Comparison of ENCODE assay signal across 9 cellular contexts in genomic region chr22:45308624-45309421, GRCh38. TPM values are rescaled to one million over a fixed set of nuclear protein-coding genes. Genes with fewer than 3 reads are reported as not detected.
A peak's percentile ranks its signal among the peaks of the same experiment; 100 is the strongest.
DNase-seq lines count a peak whose midpoint lies in the region; ATAC-seq lines count a peak whose summit lies in the region.
"Had no signal": no experiment of that assay in that cellular context is flagged by ENCODE, and none has a peak within 500 bp of the region (broad histone marks: within the 10 kb centered on the region; RNA-seq: fewer than 3 reads in every experiment).

No MANE protein-coding gene starts in this region.

- H2AFZ ChIP-seq in ACC112 (ENCODE audit: low read length, unreplicated experiment), result peak overlapping the region; percentile 51

- no peaks in the 10 kb centered on the region for H3K27me3 ChIP-seq in ACC112 (ENCODE audit: insufficient read depth, low read length)
- peaks cover 9% of the 10 kb centered on the region for H3K27me3 ChIP-seq in iPS-20b (ENCODE audit: insufficient read depth, low read length)

- no peaks in the 10 kb centered on the region for H3K9me3 Mint-ChIP-seq in activated naive CD4-positive, alpha-beta T cell treated with anti-CD3 and anti-CD28 coated beads, Interleukin-2, amount 50 U/mL, for 72 hours

- peak overlapping the region; percentile 96 for H3K27ac Mint-ChIP-seq in activated naive CD4-positive, alpha-beta T cell treated with anti-CD3 and anti-CD28 coated beads, Interleukin-2, amount 50 U/mL, for 72 hours

- H3K79me2 ChIP-seq in ACC112 (ENCODE audit: control insufficient read depth, insufficient read depth, low read length, unreplicated experiment), result peaks cover 10% of the 10 kb centered on the region

- H3K36me3 Mint-ChIP-seq in activated naive CD4-positive, alpha-beta T cell treated with anti-CD3 and anti-CD28 coated beads, Interleukin-2, amount 50 U/mL, for 72 hours, result peaks cover 11 to 16% of the 10 kb centered on the region in 2 donors

- ATAC-seq in HG02885 (IDR thresholded peaks at IDR 0.05; ENCODE audit: poor library complexity, unreplicated experiment) (peak; percentile 1), HG03097 (IDR thresholded peaks at IDR 0.05; ENCODE audit: low FRiP score, unreplicated experiment) (no peak)
- no peak for ATAC-seq in activated naive CD4-positive, alpha-beta T cell treated with anti-CD3 and anti-CD28 coated beads, Interleukin-2, amount 50 U/mL, for 72 hours
- no peak for ATAC-seq in stimulated activated naive CD8-positive, alpha-beta T cell treated with anti-CD3 and anti-CD28 coated beads, Interleukin-15, Interleukin-2, amounts not matched to agents 100 U/mL and 50 U/mL, for 24 hours

- H3K27ac ChIP-seq in ACC112 (ENCODE audit: low read depth, low read length) (no peak overlapping the region), iPS-20b (ENCODE audit: low read length) (no peak overlapping the region)

- H3K36me3 ChIP-seq in ACC112 (ENCODE audit: insufficient read depth, low read length) (no peaks in the 10 kb centered on the region), iPS-20b (ENCODE audit: insufficient read depth, low read depth, low read length) (no peaks in the 10 kb centered on the region)

- peak overlapping the region; percentile 76; the same call in 1 of the 2 replicates for H3K9ac ChIP-seq in iPS-20b (ENCODE audit: low read depth, low read length)

- H3K4me1 ChIP-seq in ACC112 (ENCODE audit: control insufficient read depth, insufficient read depth, low read length, unreplicated experiment) (no peaks in the 10 kb centered on the region), iPS-20b (ENCODE audit: insufficient read depth, low read length) (peaks cover 5% of the 10 kb centered on the region; the same call in 1 of the 2 replicates)

- H3K9me3 ChIP-seq in iPS-20b (ENCODE audit: insufficient read depth, low read depth, low read length), result no peaks in the 10 kb centered on the region

- in situ Hi-C loops in G401 (cut with HindIII; ENCODE audit: low sequenced_read_pairs), result no loop called here

- peak overlapping the region; percentile 85 for H3K4me3 ChIP-seq in ACC112 (ENCODE audit: low read depth, low read length)
- H3K4me3 ChIP-seq in iPS-20b (ENCODE audit: low read length), result peak overlapping the region; percentile 72

- DNase-seq in activated naive CD4-positive, alpha-beta T cell treated with anti-CD3 and anti-CD28 coated beads, Interleukin-2, amount 50 U/mL, for 72 hours (ENCODE audit: low spot score in 2 of 2), result no peak
- peak; percentile 37 for DNase-seq in stimulated activated naive CD8-positive, alpha-beta T cell treated with anti-CD3 and anti-CD28 coated beads, Interleukin-15, Interleukin-2, amounts not matched to agents 100 U/mL and 50 U/mL, for 24 hours
- DNase-seq in ureter (ENCODE audit: low spot score), result no peak
- DNase-seq in G401 (ENCODE audit: low spot score), result no peak

RNA-seq across cellular contexts. Expression of gene FAM118A, which starts 0.9 kb away (rescaled TPM):
- total RNA-seq in activated naive CD4-positive, alpha-beta T cell treated with anti-CD3 and anti-CD28 coated beads, Interleukin-2, amount 50 U/mL, for 72 hours, result 10 to 100 TPM; 59.2 to 79.0 TPM
- 52.7 TPM for total RNA-seq in ureter
- total RNA-seq in G401 (2014; rRNA removed; shearing (Covaris generic)), result 11.0 and 38.4 TPM in 2 replicates

RNA-seq across cellular contexts. Expression of gene UPK3A, which starts 24.1 kb away (rescaled TPM):
- not detected for total RNA-seq in activated naive CD4-positive, alpha-beta T cell treated with anti-CD3 and anti-CD28 coated beads, Interleukin-2, amount 50 U/mL, for 72 hours
- 233 TPM for total RNA-seq in ureter
- not detected in 2 replicates for total RNA-seq in G401 (2014; rRNA removed; shearing (Covaris generic))
- total RNA-seq: glomerular endothelial cell had no signal

Comparison
In these comparisons a context has a peak if more than half of its experiments do, and no peak if none do; other contexts are left out.
1. RNA of gene UPK3A, which starts 24.1 kb away (total RNA-seq): 233 TPM in ureter (single experiment); not detected in activated naive CD4-positive, alpha-beta T cell treated with anti-CD3 and anti-CD28 coated beads, Interleukin-2, amount 50 U/mL, for 72 hours and not detected in G401; every median in the first group is over 100 times any median in the second.